ENCODE assay signal across 8 cellular contexts in the genomic region with DNA sequence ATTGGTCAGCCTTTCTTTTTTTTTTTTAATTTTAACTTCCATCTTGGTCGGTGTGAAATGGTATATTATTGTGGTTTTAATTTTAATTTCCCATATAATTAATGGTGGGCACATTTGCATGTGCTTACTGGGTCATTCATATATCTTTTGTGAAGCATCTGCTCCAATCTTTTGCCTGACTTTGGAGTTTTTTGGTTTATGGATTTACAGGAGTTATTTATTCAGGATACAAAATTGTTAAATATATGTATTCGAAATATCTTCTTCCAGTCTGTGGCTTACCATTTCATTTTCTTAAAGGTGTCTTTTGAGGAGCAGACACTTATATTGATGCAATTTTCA. TPM values are rescaled to one million over a fixed set of nuclear protein-coding genes. Genes with fewer than 3 reads are reported as not detected.
DNase-seq lines count a peak whose midpoint lies in the region; TF ChIP-seq lines count a peak whose summit lies in the region.

No MANE protein-coding gene starts in this region.

- no peaks in the 10 kb centered on the region for H4K20me1 ChIP-seq in DOHH2 (ENCODE audit: control insufficient read depth, insufficient read depth, low read depth, low read length)

- H3K27me3 ChIP-seq in DOHH2 (ENCODE audit: control insufficient read depth, low read length) (no peaks in the 10 kb centered on the region), trophoblast cell (ENCODE audit: insufficient read depth, low read length) (no peaks in the 10 kb centered on the region)

- H3K4me1 ChIP-seq in DOHH2 (ENCODE audit: control insufficient read depth, low read length) (peaks cover 20% of the 10 kb centered on the region), trophoblast cell (ENCODE audit: control insufficient read depth in 1 of 2, insufficient read depth in 2 of 2, low read length in 2 of 2) (peaks cover 4 to 7% of the 10 kb centered on the region in 2 experiments)

- H3K4me2 ChIP-seq in DOHH2 (ENCODE audit: low read length) = peak overlapping the region; percentile 59
- peak overlapping the region; percentile 73 for H3K4me2 ChIP-seq in trophoblast cell (ENCODE audit: low read length)

- CTCF ChIA-PET in RWPE1 (lab: Yijun Ruan, JAX) = interaction anchor here (0.7 to 2.4 kb wide), 4 partner anchors 46 to 148 kb away, joined by 4 to 11 read pairs (median 6); no protein-coding TSS in a partner anchor

- H3K27ac ChIP-seq in DOHH2 (ENCODE audit: low read depth, low read length) (no peak overlapping the region), RWPE1 (no peak overlapping the region; the same call in 1 of the 2 replicates), trophoblast cell (ENCODE audit: low read depth, low read length) (no peak overlapping the region)

- no peak overlapping the region for H2BK5ac ChIP-seq in trophoblast cell (ENCODE audit: low read depth, low read length, poor library complexity)

- H3K36me3 ChIP-seq in DOHH2 (ENCODE audit: control insufficient read depth, low read length) (no peaks in the 10 kb centered on the region), trophoblast cell (ENCODE audit: control insufficient read depth in 1 of 2, insufficient read depth in 2 of 2, low read length in 2 of 2) (no peaks in the 10 kb centered on the region)

- no peaks in the 10 kb centered on the region for H3K79me2 ChIP-seq in DOHH2 (ENCODE audit: control insufficient read depth, low read length)
- no peaks in the 10 kb centered on the region for H3K79me2 ChIP-seq in trophoblast cell (ENCODE audit: control insufficient read depth, insufficient read depth, low read length, poor library complexity)

- no peak overlapping the region for H3K18ac ChIP-seq in trophoblast cell (ENCODE audit: low read length)

- no peak overlapping the region for H3K23ac ChIP-seq in trophoblast cell (ENCODE audit: low read length)

- DNase-seq in RWPE1 (ENCODE audit: low spot score) (no peak), epithelial cell of proximal tubule (ENCODE audit: low read depth) (no peak), trophoblast cell (no peak), NCI-H524 (lab: John Stamatoyannopoulos, UW) (no peak), SIG-M5 (lab: John Stamatoyannopoulos, UW) (no peak), pons (ENCODE audit: low spot score) (no peak), midbrain (lab: John Stamatoyannopoulos, UW) (no peak)

- H3K9ac ChIP-seq in trophoblast cell (ENCODE audit: low read length) = no peak overlapping the region

- peak; percentile 2 for TF ChIP-seq CTCF in DOHH2 (IDR thresholded peaks at IDR 0.05; ENCODE audit: low read depth, low read length, poor library complexity, severe bottlenecking)
- peak; percentile 61; the same call in 1 of the 2 replicates for TF ChIP-seq CTCF in RWPE1 (conservative IDR thresholded peaks at IDR 0.05; ENCODE audit: low read depth)
- TF ChIP-seq CTCF in epithelial cell of proximal tubule (conservative IDR thresholded peaks at IDR 0.05; ENCODE audit: low read depth, low read length) = no peak

- no peaks in the 10 kb centered on the region for H3F3A ChIP-seq in DOHH2 (ENCODE audit: control insufficient read depth, insufficient read depth)

- no peak overlapping the region for H3K14ac ChIP-seq in trophoblast cell (ENCODE audit: low read length)

- H4K91ac ChIP-seq in trophoblast cell (ENCODE audit: low read depth, low read length) = no peak overlapping the region

- H3K4me3 ChIP-seq in DOHH2 (ENCODE audit: low read length) = peak overlapping the region; percentile 83
- peak overlapping the region; percentile 70 for H3K4me3 ChIP-seq in epithelial cell of proximal tubule (ENCODE audit: low read depth, low read length)
- no peak overlapping the region for H3K4me3 ChIP-seq in trophoblast cell (ENCODE audit: low read depth, low read length)

- H2AK5ac ChIP-seq in trophoblast cell (ENCODE audit: low read length) = no peak overlapping the region

- no peak overlapping the region for H3K4ac ChIP-seq in trophoblast cell (ENCODE audit: low read depth, low read length)

- no peaks in the 10 kb centered on the region for H3K79me1 ChIP-seq in trophoblast cell (ENCODE audit: low read length)

- no peak overlapping the region for H2BK120ac ChIP-seq in trophoblast cell (ENCODE audit: insufficient read depth, low read length, poor library complexity)

- no peaks in the 10 kb centered on the region for H3K9me3 ChIP-seq in DOHH2 (ENCODE audit: control insufficient read depth, insufficient read depth, low read length)
- no peaks in the 10 kb centered on the region for H3K9me3 ChIP-seq in trophoblast cell (ENCODE audit: insufficient read depth, low read depth, low read length)

- H4K12ac ChIP-seq in trophoblast cell (ENCODE audit: low read depth, low read length) = no peak overlapping the region

- H4K8ac ChIP-seq in trophoblast cell (ENCODE audit: low read depth, low read length) = no peak overlapping the region

- no CpG with 5 or more reads among the region's 2 CpGs for WGBS in trophoblast cell (ENCODE audit: extremely low coverage, insufficient coverage, insufficient read length)

- no peaks in the 10 kb centered on the region for H3K9me2 ChIP-seq in DOHH2 (replicated peaks; ENCODE audit: control insufficient read depth, low read length)

- POLR2A ChIA-PET in RWPE1 (lab: Yijun Ruan, JAX; ENCODE audit: low non-redundant PET) = interaction anchor here (0.9 kb wide), 1 partner anchor 142 kb away, joined by 3 read pairs; a partner anchor contains a TSS

- H2BK12ac ChIP-seq in trophoblast cell (ENCODE audit: low read length) = no peak overlapping the region

- H2AFZ ChIP-seq in trophoblast cell (ENCODE audit: insufficient read depth, low read length, poor library complexity) = no peak overlapping the region

RNA-seq across cellular contexts. Expression of a gene that starts 0.7 kb away (rescaled TPM):
- total RNA-seq in epithelial cell of proximal tubule = 10.9 and 18.7 TPM in 2 replicates
- 2.7 and 2.9 TPM in 2 replicates for polyA plus RNA-seq in trophoblast cell (2013)

RNA-seq across cellular contexts. Expression of a gene that starts 25.4 kb away (rescaled TPM):
- total RNA-seq in epithelial cell of proximal tubule = 8.6 and 8.7 TPM in 2 replicates
- polyA plus RNA-seq in trophoblast cell (2013) = 16.3 and 17.6 TPM in 2 replicates

RNA-seq across cellular contexts. Expression of a gene that starts 25.7 kb away (rescaled TPM):
- 14.3 and 18.5 TPM in 2 replicates for total RNA-seq in epithelial cell of proximal tubule
- 16.6 and 16.8 TPM in 2 replicates for polyA plus RNA-seq in trophoblast cell (2013)

RNA-seq across cellular contexts. Expression of a gene that starts 46.3 kb away (rescaled TPM):
- 80.8 and 83.2 TPM in 2 replicates for total RNA-seq in epithelial cell of proximal tubule
- polyA plus RNA-seq in trophoblast cell (2013) = 56.7 and 57.1 TPM in 2 replicates
